20 cellular contexts compared by ENCODE assay signal in genomic region chr4:155017426-155017825, GRCh38.
A peak's percentile ranks its signal among the peaks of the same experiment; 100 is the strongest.
DNase-seq lines count a peak whose midpoint lies in the region; ATAC-seq and TF ChIP-seq lines count a peak whose summit lies in the region.
"Had no signal": no experiment of that assay in that cellular context is flagged by ENCODE, and none has a peak within 500 bp of the region (broad histone marks: within the 10 kb centered on the region; RNA-seq: fewer than 3 reads in every experiment).

No MANE protein-coding gene starts in this region.

- H3K4me1 Mint-ChIP-seq in stimulated activated effector memory CD8-positive, alpha-beta T cell treated with anti-CD3 and anti-CD28 coated beads, Interleukin-12 subunit alpha, Interleukin-12 subunit beta, amount 100 ng/mL, for 72 hours: no peaks in the 10 kb centered on the region
- H3K4me1 Mint-ChIP-seq: B cell, H9 had no signal

- no peaks in the 10 kb centered on the region for H3K79me2 ChIP-seq in ACC112 (ENCODE audit: control insufficient read depth, insufficient read depth, low read length, unreplicated experiment)

- H3K36me3 Mint-ChIP-seq in stimulated activated effector memory CD8-positive, alpha-beta T cell treated with anti-CD3 and anti-CD28 coated beads, Interleukin-12 subunit alpha, Interleukin-12 subunit beta, amount 100 ng/mL, for 72 hours: no peaks in the 10 kb centered on the region
- H3K36me3 Mint-ChIP-seq: CD8-positive, alpha-beta T cell had no signal

- H3K27ac ChIP-seq in ACC112 (ENCODE audit: low read depth, low read length): no peak overlapping the region
- H3K27ac ChIP-seq: BLaER1 treated with 17β-estradiol and CSF1 and Interleukin-3, amounts not matched to agents 10 nM and 100 nM; HL-60 had no signal

- no peak overlapping the region for H3K4me3 ChIP-seq in ACC112 (ENCODE audit: low read depth, low read length)
- no peak overlapping the region for H3K4me3 ChIP-seq in fibroblast of pulmonary artery (replicated peaks; ENCODE audit: low read depth, low read length)
- H3K4me3 ChIP-seq: BLaER1 treated with 17β-estradiol and CSF1 and Interleukin-3, amounts not matched to agents 10 nM and 100 nM; K562 had no signal

- no peak overlapping the region for H3K27ac Mint-ChIP-seq in stimulated activated effector memory CD8-positive, alpha-beta T cell treated with anti-CD3 and anti-CD28 coated beads, Interleukin-12 subunit alpha, Interleukin-12 subunit beta, amount 100 ng/mL, for 72 hours
- H3K27ac Mint-ChIP-seq: B cell; CD8-positive, alpha-beta T cell; H9 had no signal

- H3K4me3 Mint-ChIP-seq in stimulated activated effector memory CD8-positive, alpha-beta T cell treated with anti-CD3 and anti-CD28 coated beads, Interleukin-12 subunit alpha, Interleukin-12 subunit beta, amount 100 ng/mL, for 72 hours: no peak overlapping the region
- H3K4me3 Mint-ChIP-seq: B cell; CD8-positive, alpha-beta T cell; H9 had no signal

- H3K9me3 Mint-ChIP-seq in stimulated activated effector memory CD8-positive, alpha-beta T cell treated with anti-CD3 and anti-CD28 coated beads, Interleukin-12 subunit alpha, Interleukin-12 subunit beta, amount 100 ng/mL, for 72 hours: no peaks in the 10 kb centered on the region
- H3K9me3 Mint-ChIP-seq: CD8-positive, alpha-beta T cell had no signal

- peaks cover 6% of the 10 kb centered on the region for H3K4me1 ChIP-seq in ACC112 (ENCODE audit: control insufficient read depth, insufficient read depth, low read length, unreplicated experiment)
- H3K4me1 ChIP-seq: BLaER1 treated with 17β-estradiol and CSF1 and Interleukin-3, amounts not matched to agents 10 nM and 100 nM had no signal

- H3K36me3 ChIP-seq in ACC112 (ENCODE audit: insufficient read depth, low read length): no peaks in the 10 kb centered on the region
- H3K36me3 ChIP-seq: BLaER1 treated with 17β-estradiol and CSF1 and Interleukin-3, amounts not matched to agents 10 nM and 100 nM had no signal

- ATAC-seq in HG03045 (IDR thresholded peaks at IDR 0.05; ENCODE audit: unreplicated experiment) (no peak), GM21360 (IDR thresholded peaks at IDR 0.05; ENCODE audit: unreplicated experiment) (no peak)
- no peak for ATAC-seq in stimulated activated effector memory CD8-positive, alpha-beta T cell treated with anti-CD3 and anti-CD28 coated beads, Interleukin-12 subunit alpha, Interleukin-12 subunit beta, amount 100 ng/mL, for 72 hours
- ATAC-seq: CD8-positive, alpha-beta T cell; K562 had no signal

- TF ChIP-seq CTCF in fibroblast of pulmonary artery (IDR thresholded peaks at IDR 0.05; ENCODE audit: low read length, missing control alignments): no peak

- peak overlapping the region; percentile 1 for H2AFZ ChIP-seq in ACC112 (ENCODE audit: low read length, unreplicated experiment)

- H3K27me3 ChIP-seq in ACC112 (ENCODE audit: insufficient read depth, low read length): no peaks in the 10 kb centered on the region
- H3K27me3 ChIP-seq: BLaER1 treated with 17β-estradiol and CSF1 and Interleukin-3, amounts not matched to agents 10 nM and 100 nM had no signal

- DNase-seq in HT1080 (ENCODE audit: low read depth) (peak; percentile 25), astrocyte of the hippocampus (ENCODE audit: low read depth, low spot score) (peak; percentile 37), fibroblast of pulmonary artery (ENCODE audit: low read depth) (peak; percentile 55), NOMO-1 (lab: John Stamatoyannopoulos, UW; ENCODE audit: unreplicated experiment in 2 of 2) (no peak)
- DNase-seq in stimulated activated effector memory CD8-positive, alpha-beta T cell treated with anti-CD3 and anti-CD28 coated beads, Interleukin-12 subunit alpha, Interleukin-12 subunit beta, amount 100 ng/mL, for 72 hours (ENCODE audit: low spot score in 2 of 2): no peak
- DNase-seq: 8988T; CD8-positive, alpha-beta T cell; DMS 273 treated with DMSO at 0.1 percent for 48 hours; DMS53; DND-41; EL; H9; IMR-90 had no signal

Comparison
In these comparisons a context has a peak if more than half of its experiments do, and no peak if none do; other contexts are left out.
1. DNase-seq: peak in HT1080 (single experiment), astrocyte of the hippocampus (single experiment) and fibroblast of pulmonary artery (single experiment); none in NOMO-1 (0 of 2) and stimulated activated effector memory CD8-positive, alpha-beta T cell treated with anti-CD3 and anti-CD28 coated beads, Interleukin-12 subunit alpha, Interleukin-12 subunit beta, amount 100 ng/mL, for 72 hours (0 of 2).